13 cellular contexts compared by ENCODE assay signal in the genomic region with DNA sequence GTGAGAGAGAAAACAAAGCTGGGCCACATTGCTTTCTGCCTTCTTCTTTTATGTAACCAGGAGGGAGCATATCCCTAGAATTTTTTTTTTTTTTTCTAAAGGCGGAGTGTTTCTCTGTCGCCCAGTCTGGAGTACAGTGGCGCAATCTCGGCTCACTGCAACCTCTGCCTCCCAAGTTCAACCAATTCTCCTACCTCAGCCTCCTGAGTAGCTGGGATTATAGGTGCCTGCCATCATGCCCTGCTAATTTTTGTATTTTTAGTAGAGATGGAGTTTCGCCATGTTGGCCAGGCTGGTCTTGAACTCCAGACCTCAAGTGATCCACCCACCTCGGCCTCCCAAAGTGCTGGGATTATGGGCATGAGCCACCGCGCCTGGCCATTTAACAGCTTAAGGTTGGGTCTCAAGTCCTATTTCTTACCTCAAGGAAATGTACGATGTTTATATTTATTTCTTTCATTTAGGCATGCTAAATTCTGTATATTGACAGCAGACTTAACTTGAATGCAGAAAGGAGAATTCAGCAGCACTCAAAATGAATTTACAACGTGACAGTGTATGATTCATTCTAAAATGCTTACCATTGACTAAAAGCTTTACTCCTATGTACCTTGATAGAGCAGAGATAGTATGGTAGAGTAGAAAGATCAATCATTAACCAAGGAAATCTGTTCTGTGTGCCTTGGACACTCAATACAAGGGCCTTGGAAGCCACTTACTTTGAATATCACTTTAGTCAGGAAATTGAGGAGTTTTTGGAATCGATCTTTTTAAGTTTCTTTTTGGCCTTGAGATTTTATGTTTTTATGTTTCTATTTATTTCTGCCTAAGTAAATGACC.
DNase-seq lines count a peak whose midpoint lies in the region; ATAC-seq, FAIRE-seq and TF ChIP-seq lines count a peak whose summit lies in the region.
"Had no signal": no experiment of that assay in that cellular context is flagged by ENCODE, and none has a peak within 500 bp of the region (broad histone marks: within the 10 kb centered on the region; RNA-seq: fewer than 3 reads in every experiment).

No MANE protein-coding gene starts in this region.

- peaks cover 54% of the 10 kb centered on the region for H3K4me1 Mint-ChIP-seq in activated T-helper 2 cell treated with anti-CD3 and anti-CD28 coated beads, Interferon-gamma antibody, Interleukin-2, Interleukin-4, amounts not matched to agents 10 μg/mL and 5 μg/mL and 100 μg/mL, durations not matched to agents 14 hours and 24 hours and 36 hours (ENCODE audit: low read depth)

- H3K9me3 ChIP-seq in A673 (ENCODE audit: low read depth, low read length, poor library complexity, severe bottlenecking) (no peaks in the 10 kb centered on the region), right lobe of liver (no peaks in the 10 kb centered on the region), ascending aorta (no peaks in the 10 kb centered on the region)
- H3K9me3 ChIP-seq: testis had no signal

- POLR2A ChIA-PET in A673 (lab: Charles Lee; ENCODE audit: low non-redundant PET): interaction anchor here (0.7 kb wide), 1 partner anchor 478 kb away, joined by 3 read pairs; no protein-coding TSS in a partner anchor

- CTCF ChIA-PET in A673 (lab: Charles Lee): no interaction called here

- no peaks in the 10 kb centered on the region for H3K27me3 ChIP-seq in A673 (replicated peaks; ENCODE audit: insufficient read depth, low read depth, low read length, poor library complexity)
- no peaks in the 10 kb centered on the region for H3K27me3 ChIP-seq in right lobe of liver
- no peaks in the 10 kb centered on the region for H3K27me3 ChIP-seq in ascending aorta
- H3K27me3 ChIP-seq: testis had no signal

- TF ChIP-seq CTCF in A673 (conservative IDR thresholded peaks at IDR 0.05; ENCODE audit: low read depth, low read length): no peak
- no peak for TF ChIP-seq CTCF in right lobe of liver (IDR thresholded peaks at IDR 0.05)
- TF ChIP-seq CTCF in ascending aorta (IDR thresholded peaks at IDR 0.05): no peak

- TF ChIP-seq POLR2A in GM12891 (IDR thresholded peaks at IDR 0.05; ENCODE audit: low read depth, low read length) (no peak), right lobe of liver (IDR thresholded peaks at IDR 0.05) (no peak)

- peaks cover 13% of the 10 kb centered on the region for H3K36me3 Mint-ChIP-seq in activated T-helper 2 cell treated with anti-CD3 and anti-CD28 coated beads, Interferon-gamma antibody, Interleukin-2, Interleukin-4, amounts not matched to agents 10 μg/mL and 5 μg/mL and 100 μg/mL, durations not matched to agents 14 hours and 24 hours and 36 hours (ENCODE audit: low read depth)

- ATAC-seq in right lobe of liver (peak; percentile 90 to 94 (median 92)), HG03196 (IDR thresholded peaks at IDR 0.05; ENCODE audit: unreplicated experiment) (no peak), HG03139 (IDR thresholded peaks at IDR 0.05; ENCODE audit: unreplicated experiment) (no peak)

- peak overlapping the region; percentile 55 for H3K27ac Mint-ChIP-seq in activated T-helper 2 cell treated with anti-CD3 and anti-CD28 coated beads, Interferon-gamma antibody, Interleukin-2, Interleukin-4, amounts not matched to agents 10 μg/mL and 5 μg/mL and 100 μg/mL, durations not matched to agents 14 hours and 24 hours and 36 hours

- H3K4me1 ChIP-seq in A673 (ENCODE audit: insufficient read depth, low read length, poor library complexity, severe bottlenecking) (peaks cover 52% of the 10 kb centered on the region), right lobe of liver (peaks cover 0 to 28% (median 7%) of the 10 kb centered on the region in 4 donors), ascending aorta (no peaks in the 10 kb centered on the region)
- H3K4me1 ChIP-seq: testis had no signal

- H3K27ac ChIP-seq in A673 (ENCODE audit: low read depth, low read length, poor library complexity, severe bottlenecking) (peak overlapping the region; percentile 51), right lobe of liver (peak overlapping the region; percentile 24 to 55 (median 45)), ascending aorta (no peak overlapping the region)
- H3K27ac ChIP-seq: SK-N-MC, testis had no signal

- peak; percentile 9 for FAIRE-seq in GM12891 (lab: Jason Lieb, UNC)

- H3K27me3 Mint-ChIP-seq in activated T-helper 2 cell treated with anti-CD3 and anti-CD28 coated beads, Interferon-gamma antibody, Interleukin-2, Interleukin-4, amounts not matched to agents 10 μg/mL and 5 μg/mL and 100 μg/mL, durations not matched to agents 14 hours and 24 hours and 36 hours (ENCODE audit: low read depth): no peaks in the 10 kb centered on the region

- no peak overlapping the region for H3K4me3 ChIP-seq in A673 (ENCODE audit: low read depth, low read length, poor library complexity, severe bottlenecking)
- H3K4me3 ChIP-seq in right lobe of liver: no peak overlapping the region
- no peak overlapping the region for H3K4me3 ChIP-seq in ascending aorta
- H3K4me3 ChIP-seq: SK-N-MC, testis had no signal

- WGBS in right lobe of liver (ENCODE audit: insufficient coverage, low coverage, low lambda C conversion rate, missing lambda C conversion rate): 47% methylated on average over 11 of the region's 11 CpGs

- H3K36me3 ChIP-seq in A673 (ENCODE audit: insufficient read depth, low read length, poor library complexity, severe bottlenecking) (no peaks in the 10 kb centered on the region), right lobe of liver (no peaks in the 10 kb centered on the region), ascending aorta (no peaks in the 10 kb centered on the region)

- intact Hi-C loops in A673 (cut with micrococcal nuclease; ENCODE audit: unreplicated experiment): no loop called here
- intact Hi-C loops in activated T-helper 2 cell treated with anti-CD3 and anti-CD28 coated beads, Interferon-gamma antibody, Interleukin-2, Interleukin-4, amounts not matched to agents 10 μg/mL and 5 μg/mL and 100 μg/mL, durations not matched to agents 14 hours and 24 hours and 36 hours (cut with micrococcal nuclease): loop anchor here (5.0 kb wide), 2 partner anchors 50 to 955 kb away; no protein-coding TSS in a partner anchor
- intact Hi-C loops in right lobe of liver (cut with DNase I): no loop called here
- intact Hi-C loops in ascending aorta (cut with DNase I): no loop called here

- no TSS peak for BruUV-seq in A673 (replicated peaks; lab: Mats Ljungman, UMichigan)

- no peak for DNase-seq in A673 (ENCODE audit: low spot score)
- DNase-seq in GM12891 (ENCODE audit: insufficient read length, low spot score): no peak
- DNase-seq in activated T-helper 2 cell treated with anti-CD3 and anti-CD28 coated beads, Interferon-gamma antibody, Interleukin-2, Interleukin-4, amounts not matched to agents 10 μg/mL and 5 μg/mL and 100 μg/mL, durations not matched to agents 14 hours and 24 hours and 36 hours (ENCODE audit: low spot score): no peak
- no peak for DNase-seq in right lobe of liver
- DNase-seq in NCI-H1694 treated with DMSO at 0.1 percent for 48 hours (lab: John Stamatoyannopoulos, UW): no peak
- no peak for DNase-seq in ascending aorta (ENCODE audit: low spot score in 2 of 2)
- DNase-seq: activated T-cell treated with anti-CD3 and anti-CD28 coated beads, Interleukin-2, amount 50 U/mL, for 1 hour; effector memory CD4-positive, alpha-beta T cell; mesendoderm; testis had no signal

- no peak overlapping the region for H3K4me3 Mint-ChIP-seq in activated T-helper 2 cell treated with anti-CD3 and anti-CD28 coated beads, Interferon-gamma antibody, Interleukin-2, Interleukin-4, amounts not matched to agents 10 μg/mL and 5 μg/mL and 100 μg/mL, durations not matched to agents 14 hours and 24 hours and 36 hours (ENCODE audit: low read depth)

- H3K9me3 Mint-ChIP-seq in activated T-helper 2 cell treated with anti-CD3 and anti-CD28 coated beads, Interferon-gamma antibody, Interleukin-2, Interleukin-4, amounts not matched to agents 10 μg/mL and 5 μg/mL and 100 μg/mL, durations not matched to agents 14 hours and 24 hours and 36 hours: peaks cover 9% of the 10 kb centered on the region

TF ChIP-seq in GM12891, 5 proteins besides CTCF, POLR2A, EP300 and RAD21:
- TF ChIP-seq POLR2AphosphoS5 (IDR thresholded peaks at IDR 0.05; ENCODE audit: low read depth, low read length): no peak
- TF ChIP-seq PAX5 (IDR thresholded peaks at IDR 0.05; ENCODE audit: insufficient read depth, low read length, severe bottlenecking): no peak
- TF ChIP-seq SPI1 (IDR thresholded peaks at IDR 0.05; ENCODE audit: low read depth, low read length): no peak
- no peak for TF ChIP-seq TAF1 (IDR thresholded peaks at IDR 0.05; ENCODE audit: low read depth, low read length)
- no peak for TF ChIP-seq POU2F2 (IDR thresholded peaks at IDR 0.05; ENCODE audit: low read depth, low read length)

Comparison
In these comparisons a context has a peak if more than half of its experiments do, and no peak if none do; other contexts are left out.
1. H3K27ac ChIP-seq: peak in A673 (single experiment) and right lobe of liver (3 of 3); none in ascending aorta (0 of 2).
2. ATAC-seq: peak in right lobe of liver (4 of 4); none in HG03196 (single experiment) and HG03139 (single experiment).